8 cellular contexts compared by ENCODE assay signal in the genomic region with DNA sequence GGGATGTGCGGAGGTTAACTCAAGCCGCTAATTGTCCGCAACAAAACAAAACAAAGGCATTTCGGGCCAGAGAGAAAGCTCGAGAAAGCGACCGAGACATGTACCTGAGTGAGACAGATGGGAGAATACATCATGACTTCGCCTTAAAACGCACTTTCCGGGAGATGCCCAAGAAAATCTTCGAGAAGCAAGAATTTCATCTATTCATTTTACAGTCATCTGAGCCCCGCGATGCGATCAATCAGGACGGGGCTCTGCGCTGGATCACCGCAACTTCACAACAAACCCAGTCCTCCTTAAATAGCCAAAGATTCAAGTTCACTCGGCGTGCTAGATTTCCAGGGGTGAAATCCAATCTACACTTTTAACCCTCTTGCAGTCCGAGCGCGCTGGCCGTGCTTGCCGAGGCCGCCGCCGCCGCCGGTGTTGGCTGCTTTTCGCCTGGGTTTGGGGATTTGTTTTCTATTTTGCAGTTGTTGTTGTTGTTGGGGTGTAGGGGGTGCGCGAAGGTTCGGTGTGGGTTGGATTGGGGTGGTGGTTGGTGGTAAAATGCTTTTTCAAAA. TPM values are rescaled to one million over a fixed set of nuclear protein-coding genes. Genes with fewer than 3 reads are reported as not detected.
DNase-seq lines count a peak whose midpoint lies in the region; ATAC-seq lines count a peak whose summit lies in the region.

No MANE protein-coding gene starts in this region.

- H3K4me1 Mint-ChIP-seq in activated T-helper 17 cell treated with anti-CD3 and anti-CD28 coated beads, Interleukin-2, amount 50 U/mL, for 72 hours: peaks cover 10% of the 10 kb centered on the region

- H3K27ac Mint-ChIP-seq in activated T-helper 17 cell treated with anti-CD3 and anti-CD28 coated beads, Interleukin-2, amount 50 U/mL, for 72 hours: no peak overlapping the region

- H3K4me3 Mint-ChIP-seq in activated T-helper 17 cell treated with anti-CD3 and anti-CD28 coated beads, Interleukin-2, amount 50 U/mL, for 72 hours: peak overlapping the region; percentile 76

- no peak for ATAC-seq in activated T-helper 17 cell treated with anti-CD3 and anti-CD28 coated beads, Interleukin-2, amount 50 U/mL, for 72 hours (replicated peaks)
- no peak for ATAC-seq in GM18519 (IDR thresholded peaks at IDR 0.05; ENCODE audit: low FRiP score, unreplicated experiment)
- ATAC-seq in GM21717 (IDR thresholded peaks at IDR 0.05; ENCODE audit: unreplicated experiment): no peak

- intact Hi-C loops in posterior vena cava (cut with DNase I): loop anchor here (5.0 kb wide), 1 partner anchor 34 kb away; no protein-coding TSS in a partner anchor

- peaks cover 48% of the 10 kb centered on the region for H3K27me3 Mint-ChIP-seq in activated T-helper 17 cell treated with anti-CD3 and anti-CD28 coated beads, Interleukin-2, amount 50 U/mL, for 72 hours

- no peaks in the 10 kb centered on the region for H3K9me3 Mint-ChIP-seq in activated T-helper 17 cell treated with anti-CD3 and anti-CD28 coated beads, Interleukin-2, amount 50 U/mL, for 72 hours

- peaks cover 20% of the 10 kb centered on the region for H3K36me3 Mint-ChIP-seq in activated T-helper 17 cell treated with anti-CD3 and anti-CD28 coated beads, Interleukin-2, amount 50 U/mL, for 72 hours (ENCODE audit: low read depth)

- DNase-seq in AG20443 (ENCODE audit: low spot score): peak; percentile 17
- peak; percentile 56 for DNase-seq in HT-29 (ENCODE audit: low spot score)
- DNase-seq in glomerular visceral epithelial cell (ENCODE audit: extremely low spot score): peak; percentile 40
- DNase-seq in posterior vena cava (ENCODE audit: low spot score): peak; percentile 77
- no peak for DNase-seq in SIG-M5 treated with dmso at 0.1 percent for 504 hours (lab: John Stamatoyannopoulos, UW; ENCODE audit: unreplicated experiment)

RNA-seq across cellular contexts. Expression of gene NFIB, which starts 0.5 kb away (rescaled TPM):
- total RNA-seq in HT-29 (2014; rRNA removed; shearing (Covaris generic)): 13.6 and 29.5 TPM in 2 replicates
- under 1 TPM in 1 of 2 donors, not detected in 1; 0.15 TPM for total RNA-seq in activated T-helper 17 cell treated with anti-CD3 and anti-CD28 coated beads, Interleukin-2, amount 50 U/mL, for 72 hours
- 100 to 1,000 TPM; 230 to 305 TPM for total RNA-seq in posterior vena cava
